Comparison of ENCODE assay signal across 8 cellular contexts in the genomic region with DNA sequence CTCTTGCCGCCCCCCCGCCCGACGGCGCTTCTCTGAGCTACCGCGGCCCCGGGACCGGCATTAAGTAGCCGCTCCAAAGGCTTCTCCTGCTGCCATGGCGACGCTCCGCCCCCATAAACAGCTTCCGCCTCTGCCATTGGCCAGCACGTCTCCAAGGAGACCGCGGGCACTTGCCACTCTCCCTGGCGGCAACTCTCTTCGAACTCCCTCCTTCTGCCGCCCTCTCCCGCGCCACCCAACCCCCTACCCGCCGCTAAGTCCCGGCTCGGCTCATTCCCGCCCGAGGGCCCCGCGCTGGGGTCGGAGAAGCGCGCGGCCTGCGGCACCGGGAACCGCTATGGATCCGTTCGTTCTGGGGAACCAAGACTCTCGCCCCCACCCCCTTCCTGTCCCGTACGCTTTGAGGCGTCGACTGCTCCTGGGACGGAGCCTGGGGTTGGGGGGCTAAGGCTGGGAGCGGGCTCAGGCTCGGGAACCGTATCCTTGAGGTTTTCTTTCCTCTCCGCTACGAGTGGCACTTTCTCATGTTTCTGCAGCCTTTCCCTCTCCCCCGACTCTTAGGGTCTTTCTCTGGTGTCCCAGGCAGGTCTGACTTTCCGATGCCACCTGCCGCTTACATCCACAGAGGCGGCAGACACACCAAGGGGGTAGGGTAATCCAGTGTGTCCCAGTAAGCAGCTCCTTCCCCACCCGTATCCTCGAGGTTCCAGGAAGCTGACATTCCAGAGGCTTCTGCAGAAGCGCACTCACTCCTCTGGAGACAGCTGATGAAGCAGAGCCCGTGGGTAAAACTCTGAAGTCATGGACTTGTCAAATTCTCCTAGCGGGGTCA. TPM values are rescaled to one million over a fixed set of nuclear protein-coding genes. Genes with fewer than 3 reads are reported as not detected.
DNase-seq lines count a peak whose midpoint lies in the region; ATAC-seq lines count a peak whose summit lies in the region.

A gene with protein sequence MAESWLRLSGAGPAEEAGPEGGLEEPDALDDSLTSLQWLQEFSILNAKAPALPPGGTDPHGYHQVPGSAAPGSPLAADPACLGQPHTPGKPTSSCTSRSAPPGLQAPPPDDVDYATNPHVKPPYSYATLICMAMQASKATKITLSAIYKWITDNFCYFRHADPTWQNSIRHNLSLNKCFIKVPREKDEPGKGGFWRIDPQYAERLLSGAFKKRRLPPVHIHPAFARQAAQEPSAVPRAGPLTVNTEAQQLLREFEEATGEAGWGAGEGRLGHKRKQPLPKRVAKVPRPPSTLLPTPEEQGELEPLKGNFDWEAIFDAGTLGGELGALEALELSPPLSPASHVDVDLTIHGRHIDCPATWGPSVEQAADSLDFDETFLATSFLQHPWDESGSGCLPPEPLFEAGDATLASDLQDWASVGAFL (minus strand): TSS at position 34 of the 832 bp plus-strand sequence. CDS start 850 bp downstream, outside the sequence.

- no peaks in the 10 kb centered on the region for H3K9me3 ChIP-seq in ES-I3 (ENCODE audit: control insufficient read depth, insufficient read depth, low read length)
- no peaks in the 10 kb centered on the region for H3K9me3 ChIP-seq in aorta (ENCODE audit: control insufficient read depth, low read length)

- WGBS in aorta, 2 donors = 9% methylated on average over 58 to 59 of the region's 59 CpGs

- no peak within 1 kb of the TSS for H3K4me3 ChIP-seq in aorta (ENCODE audit: low read length in 2 of 2)

- intact Hi-C loops in aorta (cut with DNase I) = no loop called here

- peak within 1 kb of the TSS; percentile 72 for H3K9ac ChIP-seq in ES-I3 (ENCODE audit: low read depth, low read length)

- peak; percentile 79 for ATAC-seq in HG02798 (IDR thresholded peaks at IDR 0.05; ENCODE audit: poor library complexity, unreplicated experiment)
- ATAC-seq in aorta (ENCODE audit: low FRiP score) = peak; percentile 88

- no peaks in the 10 kb centered on the region for H3K36me3 ChIP-seq in ES-I3 (ENCODE audit: insufficient read depth, low read length)
- H3K36me3 ChIP-seq in aorta (ENCODE audit: control insufficient read depth in 1 of 2, insufficient read depth in 2 of 2, low read length in 1 of 2) = no peaks in the 10 kb centered on the region

- H3K4me1 ChIP-seq in ES-I3 (ENCODE audit: insufficient read depth, low read length) (peaks cover 52% of the 10 kb centered on the region), aorta (ENCODE audit: control insufficient read depth in 1 of 2, insufficient read depth in 2 of 2, low read length in 2 of 2) (no peaks in the 10 kb centered on the region)

- H3K27me3 ChIP-seq in aorta (ENCODE audit: control insufficient read depth in 1 of 2, insufficient read depth in 2 of 2, low read length in 1 of 2) = no peaks in the 10 kb centered on the region

- DNase-seq in NCI-H2029 (lab: John Stamatoyannopoulos, UW) = peak; percentile 89
- DNase-seq in T1000 (lab: John Stamatoyannopoulos, UW) = peak; percentile 83
- DNase-seq in astrocyte of the hippocampus (ENCODE audit: low read depth, low spot score) = peak; percentile 94
- DNase-seq in hypothalamus (lab: John Stamatoyannopoulos, UW) = peak in 50 of 51 donors; percentile 29 to 94 (median 83)
- DNase-seq in retina = peak; percentile 94
- peak; percentile 91 to 95 for DNase-seq in aorta

- H3K27ac ChIP-seq in aorta (ENCODE audit: low read depth in 1 of 2, low read length in 2 of 2) = no peak within 1 kb of the TSS

RNA-seq across cellular contexts. Expression of the gene that starts here (rescaled TPM):
- not detected for total RNA-seq in aorta
- not detected for polyA plus RNA-seq in aorta

Comparison
In these comparisons a context has a peak if more than half of its experiments do, and no peak if none do; other contexts are left out.
1. Peak in DNase-seq and ATAC-seq in aorta; RNA of the gene not detected or under 1 TPM.